In the genomic region with DNA sequence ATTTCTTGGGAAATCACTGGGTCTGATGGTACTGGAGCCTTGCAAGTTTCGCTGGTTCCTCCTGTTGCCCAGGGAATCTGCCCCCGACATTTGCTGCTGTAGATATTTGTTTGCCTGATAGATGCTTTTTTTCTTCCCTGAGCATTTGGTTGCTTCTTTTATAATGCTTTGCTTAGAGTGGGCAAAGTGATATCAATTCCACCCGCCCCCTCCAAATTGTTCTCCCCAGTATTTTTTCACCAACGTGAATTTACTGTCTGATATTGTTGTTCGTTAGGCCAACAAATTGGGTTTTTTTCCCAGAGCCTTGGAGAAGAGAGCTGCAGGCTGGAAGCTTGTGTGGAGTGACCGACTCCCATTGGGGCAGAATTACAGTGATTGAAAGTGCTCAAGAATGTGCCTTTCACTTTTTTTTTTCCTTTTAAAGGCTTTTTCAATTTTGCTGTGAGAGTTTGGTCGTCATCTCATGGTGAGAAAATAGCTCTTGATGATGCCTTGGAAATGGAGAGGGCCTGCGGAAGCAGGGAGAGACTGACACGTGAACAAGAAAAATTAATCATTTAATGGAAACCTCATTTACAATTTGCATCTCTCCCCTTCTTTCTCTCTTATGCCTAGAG, we compare ENCODE assay signal across 8 cellular contexts. TPM values are rescaled to one million over a fixed set of nuclear protein-coding genes. Genes with fewer than 3 reads are reported as not detected.
DNase-seq lines count a peak whose midpoint lies in the region; ATAC-seq and TF ChIP-seq lines count a peak whose summit lies in the region.

No MANE protein-coding gene starts in this region.

- H3K27ac ChIP-seq in right atrium auricular region, result peak overlapping the region; percentile 98
- H3K27ac ChIP-seq in mucosa of rectum (ENCODE audit: low read depth in 2 of 2, low read length in 2 of 2), result peak overlapping the region; percentile 73 to 92

- in situ Hi-C loops in astrocyte of the cerebellum (cut with HindIII; ENCODE audit: low sequenced_read_pairs), result no loop called here
- in situ Hi-C loops in GM13976 (cut with MboI; ENCODE audit: low sequenced_read_pairs, unreplicated experiment), result no loop called here

- TF ChIP-seq CTCF in right atrium auricular region (IDR thresholded peaks at IDR 0.05) (peak in 1 of 2 donors; percentile 36), astrocyte of the cerebellum (IDR thresholded peaks at IDR 0.05; ENCODE audit: low read depth, low read length, missing control alignments) (no peak), GM13976 (IDR thresholded peaks at IDR 0.05; ENCODE audit: borderline replicate concordance, control extremely low read depth, extremely low read depth, insufficient read depth, missing control alignments) (no peak)

- no peaks in the 10 kb centered on the region for H3K36me3 ChIP-seq in right atrium auricular region
- no peaks in the 10 kb centered on the region for H3K36me3 ChIP-seq in mucosa of rectum (ENCODE audit: control insufficient read depth in 2 of 2, insufficient read depth in 2 of 2, low read length in 2 of 2)

- DNase-seq in right atrium auricular region (ENCODE audit: low spot score) (no peak), Right ventricle myocardium superior (no peak), astrocyte of the cerebellum (ENCODE audit: low read depth) (no peak), hepatic stellate cell (ENCODE audit: low spot score) (no peak), Kasumi-1 (lab: John Stamatoyannopoulos, UW) (no peak), NCI-H1105 (lab: John Stamatoyannopoulos, UW) (no peak), GM13976 (ENCODE audit: low spot score) (no peak)

- H3K9ac ChIP-seq in mucosa of rectum (ENCODE audit: low read depth in 1 of 2, low read length in 2 of 2), result peak overlapping the region; percentile 58 to 68

- no peaks in the 10 kb centered on the region for H3K27me3 ChIP-seq in right atrium auricular region
- peaks cover 6% of the 10 kb centered on the region in 2 donors for H3K27me3 ChIP-seq in mucosa of rectum (ENCODE audit: control insufficient read depth in 2 of 2, insufficient read depth in 2 of 2, low read length in 2 of 2)

- no peak for ATAC-seq in Right ventricle myocardium superior (ENCODE audit: poor library complexity)

- H3K4me3 ChIP-seq in right atrium auricular region, result peak overlapping the region; percentile 91 to 97
- H3K4me3 ChIP-seq in astrocyte of the cerebellum (ENCODE audit: low read depth, low read length), result peak overlapping the region; percentile 67
- H3K4me3 ChIP-seq in mucosa of rectum (ENCODE audit: low read length in 2 of 2), result peak overlapping the region; percentile 32 to 85

- H3K4me1 ChIP-seq in right atrium auricular region (peaks cover 0 to 63% of the 10 kb centered on the region in 2 donors), mucosa of rectum (ENCODE audit: control insufficient read depth in 2 of 2, insufficient read depth in 2 of 2, low read length in 2 of 2) (peaks cover 21 to 25% of the 10 kb centered on the region in 2 donors)

- intact Hi-C loops in Right ventricle myocardium superior (cut with DNase I), result loop anchor here (5.0 to 10.0 kb wide), 3 partner anchors 65 to 207 kb away; no protein-coding TSS in a partner anchor

- H3K9me3 ChIP-seq in right atrium auricular region (no peaks in the 10 kb centered on the region), mucosa of rectum (ENCODE audit: control insufficient read depth in 2 of 2, low read length in 2 of 2) (no peaks in the 10 kb centered on the region)

RNA-seq across cellular contexts. Expression of a gene that starts 2.5 kb away (rescaled TPM):
- total RNA-seq in right atrium auricular region (10 to 100 TPM; 19.2 to 53.8 TPM), Right ventricle myocardium superior (47.6 TPM)

RNA-seq across cellular contexts. Expression of a gene that starts 31.2 kb away (rescaled TPM):
- total RNA-seq in right atrium auricular region, result 100 to 1,000 TPM; 168 to 250 TPM
- 261 TPM for total RNA-seq in Right ventricle myocardium superior

RNA-seq across cellular contexts. Expression of a gene that starts 44.3 kb away (rescaled TPM):
- total RNA-seq in right atrium auricular region (10 to 100 TPM; 31.3 to 49.6 TPM), Right ventricle myocardium superior (48.2 TPM)
